ENCODE assay signal across 28 cellular contexts in genomic region chr12:14308516-14308915, GRCh38.
"Had no signal": no experiment of that assay in that cellular context is flagged by ENCODE, and none has a peak within 500 bp of the region (broad histone marks: within the 10 kb centered on the region; RNA-seq: fewer than 3 reads in every experiment).

No MANE protein-coding gene starts in this region.

- H3K27me3 ChIP-seq: neutrophil, ovary, right lobe of liver, sigmoid colon, suprapubic skin, testis, tibial artery, transverse colon, upper lobe of right lung, uterus had no signal

- H3K9ac ChIP-seq: parathyroid adenoma had no signal

- H3K79me2 ChIP-seq: parathyroid adenoma had no signal

- H2AFZ ChIP-seq: parathyroid adenoma had no signal

- H3K9me3 ChIP-seq: neutrophil, ovary, psoas muscle, right lobe of liver, sigmoid colon, suprapubic skin, testis, tibial artery, transverse colon, upper lobe of right lung, uterus had no signal

- H3K4me3 ChIP-seq: ovary, psoas muscle, right lobe of liver, sigmoid colon, suprapubic skin, testis, tibial artery, transverse colon, upper lobe of right lung, uterus had no signal

- ATAC-seq: naive thymus-derived CD8-positive, alpha-beta T cell; natural killer cell treated with Interleukin-12 subunit alpha and Interleukin-12 subunit beta and Interleukin-15 and Interleukin-18, amount 100 ng/mL, for 72 hours; psoas muscle; right cardiac atrium; right lobe of liver; stimulated activated effector memory CD8-positive, alpha-beta T cell treated with anti-CD3 and anti-CD28 coated beads, Interleukin-12 subunit alpha, Interleukin-12 subunit beta, amount 100 ng/mL, for 72 hours; stimulated activated naive CD8-positive, alpha-beta T cell treated with anti-CD3 and anti-CD28 coated beads, Interleukin-15, amount 100 ng/mL, for 72 hours; stimulated activated naive CD8-positive, alpha-beta T cell treated with anti-CD3 and anti-CD28 coated beads, Interleukin-15, Interleukin-2, amounts not matched to agents 100 U/mL and 50 U/mL, for 24 hours; upper lobe of right lung had no signal

- DNase-seq: naive thymus-derived CD8-positive, alpha-beta T cell; nephron progenitor cell; nucleus accumbens; ovary; posterior cingulate gyrus; psoas muscle; right cardiac atrium; right lobe of liver; sigmoid colon; small intestine; stimulated activated CD4-positive, alpha-beta T cell treated with anti-CD3 and anti-CD28 coated beads, Interleukin-15, amount 100 ng/mL, for 24 hours; stimulated activated CD4-positive, alpha-beta T cell treated with anti-CD3 and anti-CD28 coated beads, Interleukin-2, amount 100 ng/mL, for 24 hours; stimulated activated CD4-positive, alpha-beta T cell treated with anti-CD3 and anti-CD28 coated beads, Interleukin-2, amount 100 ng/mL, for 48 hours; stimulated activated CD4-positive, alpha-beta T cell treated with anti-CD3 and anti-CD28 coated beads, Interleukin-4, amount 100 ng/mL, for 24 hours; stimulated activated naive CD4-positive, alpha-beta T cell; stimulated activated naive CD8-positive, alpha-beta T cell treated with anti-CD3 and anti-CD28 coated beads, Interleukin-15, amount 100 ng/mL, for 72 hours; stimulated activated naive CD8-positive, alpha-beta T cell treated with anti-CD3 and anti-CD28 coated beads, Interleukin-15, Interleukin-2, amounts not matched to agents 100 U/mL and 50 U/mL, for 24 hours; substantia nigra; testis; tibial artery; transverse colon; upper lobe of right lung; uterus had no signal

- H3K36me3 ChIP-seq: neutrophil, ovary, right lobe of liver, sigmoid colon, suprapubic skin, tibial artery, transverse colon, upper lobe of right lung, uterus had no signal

- H3K4me1 ChIP-seq: parathyroid adenoma, psoas muscle, right lobe of liver, sigmoid colon, suprapubic skin, testis, tibial artery, transverse colon, upper lobe of right lung, uterus had no signal

- H3K27ac ChIP-seq: neutrophil, ovary, parathyroid adenoma, psoas muscle, right lobe of liver, sigmoid colon, suprapubic skin, testis, tibial artery, transverse colon, upper lobe of right lung, uterus had no signal
